ENCODE assay signal across 5 cellular contexts in genomic region chr15:66974131-66974530, GRCh38.
DNase-seq lines count a peak whose midpoint lies in the region; ATAC-seq and TF ChIP-seq lines count a peak whose summit lies in the region.
"Not testable (repeated sequence)": the region's sequence is repeated elsewhere in the genome, so short reads cannot be mapped to it uniquely, and the experiment has no call there.

No MANE protein-coding gene starts in this region.

- 88% methylated on average over 10 of the region's 10 CpGs for WGBS in esophagus muscularis mucosa

- not testable (repeated sequence) for H3K4me1 Mint-ChIP-seq in osteocyte (ENCODE audit: unreplicated experiment)

- H3K36me3 Mint-ChIP-seq in osteocyte (ENCODE audit: unreplicated experiment), result not testable (repeated sequence)

- not testable (repeated sequence) for H3K27me3 ChIP-seq in SJCRH30, esophagus muscularis mucosa

- ATAC-seq in left lobe of liver, result not testable (repeated sequence)

- H3K9me3 Mint-ChIP-seq in osteocyte (ENCODE audit: unreplicated experiment), result not testable (repeated sequence)

- TF ChIP-seq CTCF in esophagus muscularis mucosa (IDR thresholded peaks at IDR 0.05); osteocyte (IDR thresholded peaks at IDR 0.05): not testable (repeated sequence)

- not testable (repeated sequence) for H3K4me3 Mint-ChIP-seq in osteocyte (ENCODE audit: unreplicated experiment)

- H3K4me1 ChIP-seq in SJCRH30, result peaks cover 25% of the 10 kb centered on the region
- not testable (repeated sequence) for H3K4me1 ChIP-seq in esophagus muscularis mucosa

- intact Hi-C loops in esophagus muscularis mucosa (cut with DNase I), result not testable (repeated sequence)

- not testable (repeated sequence) for H3K9me3 ChIP-seq in SJCRH30 (replicated peaks); esophagus muscularis mucosa

- peak overlapping the region; percentile 82 for H3K27ac ChIP-seq in SJCRH30
- not testable (repeated sequence) for H3K27ac ChIP-seq in esophagus muscularis mucosa (replicated peaks in 1 of 4)

- H3K27ac Mint-ChIP-seq in osteocyte (ENCODE audit: unreplicated experiment), result not testable (repeated sequence)

- H3K27me3 Mint-ChIP-seq in osteocyte (ENCODE audit: unreplicated experiment), result not testable (repeated sequence)

- TF ChIP-seq POLR2A in esophagus muscularis mucosa (IDR thresholded peaks at IDR 0.05; ENCODE audit: low read depth), result not testable (repeated sequence)

- DNase-seq in SJCRH30, result peak; percentile 82 to 86
- peak; percentile 12 for DNase-seq in activated CD8-positive, alpha-beta memory T cell treated with anti-CD3 and anti-CD28 coated beads, Interleukin-2, amount 50 U/mL, for 48 hours
- DNase-seq in esophagus muscularis mucosa (ENCODE audit: extremely low spot score), result peak; percentile 50
- DNase-seq in left lobe of liver (ENCODE audit: low spot score), result peak; percentile 24
- peak; percentile 36 for DNase-seq in osteocyte (ENCODE audit: extremely low spot score, unreplicated experiment)

- not testable (repeated sequence) for TF ChIP-seq EP300 in esophagus muscularis mucosa (IDR thresholded peaks at IDR 0.05)

- not testable (repeated sequence) for H3K36me3 ChIP-seq in SJCRH30, esophagus muscularis mucosa

- H3K4me3 ChIP-seq in SJCRH30, esophagus muscularis mucosa: not testable (repeated sequence)

Comparison
In these comparisons a context has a peak if more than half of its experiments do, and no peak if none do; other contexts are left out.
1. DNase-seq: peak in every context shown above with its lines; median percentile 84 in SJCRH30; 50 in esophagus muscularis mucosa; 36 in osteocyte; 24 in left lobe of liver; 12 in activated CD8-positive, alpha-beta memory T cell treated with anti-CD3 and anti-CD28 coated beads, Interleukin-2, amount 50 U/mL, for 48 hours.